1 cellular context compared by ENCODE assay signal in the genomic region with DNA sequence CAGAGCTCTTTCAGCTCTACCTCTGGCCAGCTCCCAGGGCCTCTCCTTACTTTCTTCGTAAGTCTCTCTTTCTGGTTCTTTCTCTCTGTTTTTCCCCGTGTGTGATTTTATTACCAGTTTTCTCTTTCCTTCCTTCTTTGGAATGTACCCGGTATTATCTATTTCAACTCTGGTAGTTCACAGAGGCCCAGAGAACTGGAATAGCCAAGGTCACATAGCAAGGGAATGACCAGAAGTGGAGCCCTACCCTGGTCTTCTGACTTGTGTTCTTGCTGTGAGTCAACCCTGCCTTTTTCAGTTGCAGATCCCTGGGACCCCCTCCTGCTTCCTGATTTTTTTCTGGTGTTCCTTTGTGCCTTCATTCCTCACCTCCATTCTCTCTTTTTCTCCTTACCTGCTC.
TF ChIP-seq lines count a peak whose summit lies in the region.

No MANE protein-coding gene starts in this region.

TF ChIP-seq in IMR-90, 13 proteins besides CTCF, POLR2A, EP300 and RAD21:
- TF ChIP-seq NFE2L2 (IDR thresholded peaks at IDR 0.05; ENCODE audit: low read depth, low read length) = no peak
- no peak for TF ChIP-seq FOS (IDR thresholded peaks at IDR 0.05; ENCODE audit: low read depth, low read length)
- no peak for TF ChIP-seq RCOR1 (IDR thresholded peaks at IDR 0.05; ENCODE audit: insufficient replicate concordance, low read length)
- no peak for TF ChIP-seq SMC3 (IDR thresholded peaks at IDR 0.05; ENCODE audit: low read depth, low read length)
